ENCODE assay signal across 26 cellular contexts in genomic region chr21:36576441-36576840, GRCh38.
"Had no signal": no experiment of that assay in that cellular context is flagged by ENCODE, and none has a peak within 500 bp of the region (broad histone marks: within the 10 kb centered on the region; RNA-seq: fewer than 3 reads in every experiment).

No MANE protein-coding gene starts in this region.

- H3K4me1 ChIP-seq: Peyer's patch, SJSA1 had no signal

- H3K4me3 ChIP-seq: K562, Peyer's patch, SJSA1 had no signal

- H3K27me3 ChIP-seq: Peyer's patch had no signal

- H3K36me3 ChIP-seq: Peyer's patch, SJSA1 had no signal

- ATAC-seq: activated CD8-positive, alpha-beta memory T cell treated with anti-CD3 and anti-CD28 coated beads, Interleukin-2, amount 10 ng/mL, durations not matched to agents 7 days and 5 days; K562 had no signal

- H3K27ac ChIP-seq: Peyer's patch, SJSA1 had no signal

- H3K9me3 ChIP-seq: Peyer's patch, SJSA1 had no signal

- FAIRE-seq: astrocyte, K562, TTC549 had no signal

- DNase-seq: activated B cell treated with CpG ODN at 0.5 μM for 24 hours; activated CD4-positive, alpha-beta T cell treated with anti-CD3 and anti-CD28 coated beads for 1 hour; activated CD4-positive, alpha-beta T cell treated with anti-CD3 and anti-CD28 coated beads, Interleukin-2, amount 10 ng/mL, durations not matched to agents 24 days and 14 days; activated CD4-positive, alpha-beta T cell treated with anti-CD3 and anti-CD28 coated beads, Interleukin-2, amount 50 U/mL, for 48 hours; activated CD8-positive, alpha-beta memory T cell treated with anti-CD3 and anti-CD28 coated beads, Interleukin-2, amount 10 ng/mL, durations not matched to agents 7 days and 5 days; activated effector memory CD4-positive, alpha-beta T cell treated with Interleukin-2 at 50 U/mL for 16 hours; activated naive CD4-positive, alpha-beta T cell; activated T-cell treated with anti-CD3 and anti-CD28 coated beads, Interleukin-2, amount 50 U/mL, for 24 hours; Karpas-422; MM.1S; NCI-H1105; NCI-H1436; NCI-H1694 treated with DMSO at 0.1 percent for 48 hours; NCI-H2029 treated with DMSO at 0.1 percent for 48 hours; NCI-H345; NCI-H510A; NCI-H526 treated with DMSO at 0.1 percent for 48 hours; NCI-H82; Peyer's patch; SHP77; T-helper 2 cell; T1000 had no signal
